ENCODE assay signal across 1 cellular context in the genomic region with DNA sequence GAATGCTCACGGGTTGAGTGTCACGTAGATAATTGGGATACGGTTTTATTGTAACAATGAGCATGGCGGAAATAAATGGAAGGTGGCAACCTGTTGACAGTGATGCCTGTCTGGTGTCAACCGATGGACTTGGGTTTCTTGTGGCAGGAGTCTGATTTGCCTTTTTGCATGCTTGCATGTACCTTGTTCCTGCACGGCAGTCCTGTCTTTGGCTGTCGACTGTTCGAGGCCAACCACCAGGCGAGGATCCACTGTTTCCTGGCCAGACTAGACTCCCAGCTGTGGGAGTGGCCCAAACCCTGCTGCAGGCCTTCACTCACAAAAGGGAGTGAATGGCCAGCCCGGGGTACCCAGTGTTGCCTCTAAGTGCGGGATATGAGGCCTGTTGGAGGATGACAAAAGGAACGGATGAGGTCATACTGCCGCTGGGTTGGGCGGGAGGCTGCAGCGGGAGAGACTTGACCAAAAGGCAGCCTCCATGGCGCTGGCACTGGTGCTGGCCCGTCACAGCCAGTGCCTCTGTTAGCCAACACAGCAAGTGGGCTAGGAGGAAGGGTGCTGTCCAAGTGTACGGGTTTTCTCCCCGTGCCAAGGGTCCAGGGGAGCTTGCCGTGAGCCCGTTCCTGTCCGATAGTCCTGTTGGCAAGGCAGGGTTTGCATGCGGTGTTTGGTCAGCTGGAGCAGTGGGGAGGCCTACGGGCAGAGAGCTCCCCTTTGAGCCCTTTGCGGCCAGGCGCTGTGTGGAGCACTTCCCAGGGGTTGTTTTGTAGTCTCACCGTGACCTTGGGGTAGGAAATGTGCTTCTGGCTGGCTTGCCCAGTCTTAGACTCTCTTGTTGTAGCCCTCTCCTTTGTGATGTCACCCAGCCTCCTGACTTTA.
TF ChIP-seq lines count a peak whose summit lies in the region.

No MANE protein-coding gene starts in this region.

TF ChIP-seq in endothelial cell of umbilical vein, 7 proteins besides CTCF, POLR2A, EP300 and RAD21:
- no peak for TF ChIP-seq FOS (IDR thresholded peaks at IDR 0.05; ENCODE audit: borderline replicate concordance, insufficient read depth, low read length)
- no peak for TF ChIP-seq EZH2 (IDR thresholded peaks at IDR 0.05; ENCODE audit: borderline replicate concordance, low read depth, low read length, severe bottlenecking)
- no peak for TF ChIP-seq GATA2 (IDR thresholded peaks at IDR 0.05; ENCODE audit: insufficient read depth, insufficient read length, low read depth, low read length)
- TF ChIP-seq POLR2AphosphoS5 (IDR thresholded peaks at IDR 0.05; ENCODE audit: insufficient read depth, low read depth, low read length): peak; percentile 48
- no peak for TF ChIP-seq MYC (IDR thresholded peaks at IDR 0.05; ENCODE audit: low read depth, low read length)
- TF ChIP-seq, protein P1, sequence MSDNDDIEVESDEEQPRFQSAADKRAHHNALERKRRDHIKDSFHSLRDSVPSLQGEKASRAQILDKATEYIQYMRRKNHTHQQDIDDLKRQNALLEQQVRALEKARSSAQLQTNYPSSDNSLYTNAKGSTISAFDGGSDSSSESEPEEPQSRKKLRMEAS (IDR thresholded peaks at IDR 0.05; ENCODE audit: insufficient read depth, insufficient read length): no peak
- peak; percentile 25 for TF ChIP-seq JUN (IDR thresholded peaks at IDR 0.05; ENCODE audit: borderline replicate concordance, insufficient read depth, insufficient read length, low read depth)
